1 cellular context compared by ENCODE assay signal in the genomic region with DNA sequence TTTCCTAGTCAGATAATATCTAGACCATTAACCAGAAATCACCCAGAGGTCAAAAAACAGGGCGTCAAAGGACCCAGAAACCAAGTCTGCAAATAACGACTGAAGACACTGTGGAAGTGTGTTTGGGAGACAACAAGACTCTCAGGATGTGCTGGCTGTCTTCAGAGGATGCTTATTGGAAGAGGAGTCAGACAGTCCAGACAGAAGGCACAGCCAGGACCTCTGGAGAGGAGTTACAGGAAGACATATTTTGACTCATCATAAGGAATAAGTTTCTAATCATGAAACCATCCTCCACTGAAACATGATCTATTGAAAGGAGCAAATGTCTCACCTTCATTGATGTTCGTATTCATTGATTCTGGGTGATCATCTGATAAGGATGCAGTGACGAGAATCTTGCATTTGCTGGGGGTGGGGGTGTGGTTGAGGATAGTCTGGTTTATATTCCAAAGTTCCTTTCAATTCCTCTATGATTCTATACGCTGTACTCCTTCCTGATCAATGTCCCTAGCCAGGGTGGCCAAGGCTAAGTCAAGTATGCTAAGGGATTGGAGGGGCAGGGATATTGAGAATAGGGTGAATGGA.
TF ChIP-seq lines count a peak whose summit lies in the region.

No MANE protein-coding gene starts in this region.

TF ChIP-seq in IMR-90, 13 proteins besides CTCF, POLR2A, EP300 and RAD21:
- TF ChIP-seq RFX5 (IDR thresholded peaks at IDR 0.05; ENCODE audit: low read depth, low read length) (no peak), MAZ (IDR thresholded peaks at IDR 0.05; ENCODE audit: borderline replicate concordance, low read depth, low read length) (no peak), BHLHE40 (IDR thresholded peaks at IDR 0.05; ENCODE audit: low read depth, low read length) (no peak), FOS (IDR thresholded peaks at IDR 0.05; ENCODE audit: low read depth, low read length) (no peak), SMC3 (IDR thresholded peaks at IDR 0.05; ENCODE audit: low read depth, low read length) (no peak), MAFK (IDR thresholded peaks at IDR 0.05; ENCODE audit: low read depth, low read length) (no peak), RCOR1 (IDR thresholded peaks at IDR 0.05; ENCODE audit: insufficient replicate concordance, low read length) (no peak), NFE2L2 (IDR thresholded peaks at IDR 0.05; ENCODE audit: low read depth, low read length) (no peak), MXI1 (IDR thresholded peaks at IDR 0.05; ENCODE audit: borderline replicate concordance, low read depth, low read length) (no peak), CEBPB (IDR thresholded peaks at IDR 0.05; ENCODE audit: low read depth, low read length) (no peak), CHD1 (IDR thresholded peaks at IDR 0.05; ENCODE audit: low read depth, low read length) (no peak)
- TF ChIP-seq, protein P1, sequence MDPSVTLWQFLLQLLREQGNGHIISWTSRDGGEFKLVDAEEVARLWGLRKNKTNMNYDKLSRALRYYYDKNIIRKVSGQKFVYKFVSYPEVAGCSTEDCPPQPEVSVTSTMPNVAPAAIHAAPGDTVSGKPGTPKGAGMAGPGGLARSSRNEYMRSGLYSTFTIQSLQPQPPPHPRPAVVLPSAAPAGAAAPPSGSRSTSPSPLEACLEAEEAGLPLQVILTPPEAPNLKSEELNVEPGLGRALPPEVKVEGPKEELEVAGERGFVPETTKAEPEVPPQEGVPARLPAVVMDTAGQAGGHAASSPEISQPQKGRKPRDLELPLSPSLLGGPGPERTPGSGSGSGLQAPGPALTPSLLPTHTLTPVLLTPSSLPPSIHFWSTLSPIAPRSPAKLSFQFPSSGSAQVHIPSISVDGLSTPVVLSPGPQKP (IDR thresholded peaks at IDR 0.05; ENCODE audit: borderline replicate concordance, low read depth, low read length): no peak
- TF ChIP-seq, protein P2, sequence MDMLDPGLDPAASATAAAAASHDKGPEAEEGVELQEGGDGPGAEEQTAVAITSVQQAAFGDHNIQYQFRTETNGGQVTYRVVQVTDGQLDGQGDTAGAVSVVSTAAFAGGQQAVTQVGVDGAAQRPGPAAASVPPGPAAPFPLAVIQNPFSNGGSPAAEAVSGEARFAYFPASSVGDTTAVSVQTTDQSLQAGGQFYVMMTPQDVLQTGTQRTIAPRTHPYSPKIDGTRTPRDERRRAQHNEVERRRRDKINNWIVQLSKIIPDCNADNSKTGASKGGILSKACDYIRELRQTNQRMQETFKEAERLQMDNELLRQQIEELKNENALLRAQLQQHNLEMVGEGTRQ (IDR thresholded peaks at IDR 0.05; ENCODE audit: low read depth, low read length): no peak
